8 cellular contexts compared by ENCODE assay signal in genomic region chr7:42931834-42932651, GRCh38. TPM values are rescaled to one million over a fixed set of nuclear protein-coding genes. Genes with fewer than 3 reads are reported as not detected.
DNase-seq lines count a peak whose midpoint lies in the region; ATAC-seq and TF ChIP-seq lines count a peak whose summit lies in the region.

TSS of gene MRPL32 (plus strand) at chr7:42932376. CDS start at chr7:42932387, 11 bp downstream.
TSS of gene PSMA2 (minus strand) at chr7:42932174. CDS start at chr7:42932158, 16 bp downstream.

- H3K9ac ChIP-seq in adipocyte (ENCODE audit: low read length) (peak within 1 kb of the TSS; percentile 97), parathyroid adenoma (peak within 1 kb of the TSS; percentile 38)

- peaks cover 49% of the 10 kb centered on the region for H3K79me2 ChIP-seq in parathyroid adenoma

- peak within 1 kb of the TSS; percentile 89 for H2AFZ ChIP-seq in parathyroid adenoma

- TF ChIP-seq CTCF in GM12875 (IDR thresholded peaks at IDR 0.05; ENCODE audit: borderline replicate concordance, insufficient read depth, low read depth, low read length) (no peak), cardiac muscle cell (IDR thresholded peaks at IDR 0.05; ENCODE audit: low read depth, low read length) (no peak), parathyroid adenoma (IDR thresholded peaks at IDR 0.05) (no peak), tibial nerve (IDR thresholded peaks at IDR 0.05) (no peak)

- H3K4me3 ChIP-seq in GM12875 (ENCODE audit: low read depth, low read length) (peak within 1 kb of the TSS; percentile 78), adipocyte (ENCODE audit: low read length) (peak within 1 kb of the TSS; percentile 98), cardiac muscle cell (peak within 1 kb of the TSS; percentile 70), parathyroid adenoma (ENCODE audit: low read depth, low read length) (peak within 1 kb of the TSS; percentile 90), tibial nerve (peak within 1 kb of the TSS; percentile 63 to 90 (median 78))

- H3K27ac ChIP-seq in cardiac muscle cell = peak within 1 kb of the TSS; percentile 86
- peak within 1 kb of the TSS; percentile 70 for H3K27ac ChIP-seq in parathyroid adenoma
- peak within 1 kb of the TSS; percentile 64 to 88 (median 82) for H3K27ac ChIP-seq in tibial nerve

- H3K4me2 ChIP-seq in parathyroid adenoma (ENCODE audit: low read length) = peak within 1 kb of the TSS; percentile 87

- H3K36me3 ChIP-seq in adipocyte (ENCODE audit: control insufficient read depth, insufficient read depth, low read length, severe bottlenecking) (peaks cover 26% of the 10 kb centered on the region), cardiac muscle cell (peaks cover 15% of the 10 kb centered on the region), parathyroid adenoma (ENCODE audit: control insufficient read depth, insufficient read depth, low read length) (no peaks in the 10 kb centered on the region), tibial nerve (peaks cover 0 to 24% (median 0%) of the 10 kb centered on the region in 3 donors)

- H3K4me1 ChIP-seq in adipocyte (ENCODE audit: control insufficient read depth, insufficient read depth, low read length) (peaks cover 44% of the 10 kb centered on the region), cardiac muscle cell (ENCODE audit: low read depth) (peaks cover 9% of the 10 kb centered on the region), parathyroid adenoma (peaks cover 7% of the 10 kb centered on the region), tibial nerve (peaks cover 3 to 64% (median 31%) of the 10 kb centered on the region in 4 donors)

- H3K9me3 ChIP-seq in adipocyte (ENCODE audit: control insufficient read depth, low read length) (no peaks in the 10 kb centered on the region), cardiac muscle cell (ENCODE audit: low read depth) (no peaks in the 10 kb centered on the region), parathyroid adenoma (ENCODE audit: control insufficient read depth, low read length) (no peaks in the 10 kb centered on the region), tibial nerve (no peaks in the 10 kb centered on the region)

- WGBS in tibial nerve, 2 donors = 0% methylated on average over 55 to 56 of the region's 56 CpGs

- DNase-seq in NCI-H1436 (lab: John Stamatoyannopoulos, UW) (peak; percentile 98), T follicular helper cell (ENCODE audit: low read depth) (peak; percentile 89), adipocyte (ENCODE audit: low read depth) (peak; percentile 99), cardiac muscle cell (ENCODE audit: low read depth in 1 of 2, low spot score in 1 of 2) (peak; percentile 98), tibial nerve (ENCODE audit: low spot score in 2 of 2) (peak; percentile 90 to 92)

- ATAC-seq in HG02798 (IDR thresholded peaks at IDR 0.05; ENCODE audit: poor library complexity, unreplicated experiment) = peak; percentile 100

- peak; percentile 82 to 90 for TF ChIP-seq EP300 in tibial nerve (IDR thresholded peaks at IDR 0.05)

- H3K27me3 ChIP-seq in adipocyte (replicated peaks; ENCODE audit: control insufficient read depth, insufficient read depth, low read length) (no peaks in the 10 kb centered on the region), cardiac muscle cell (no peaks in the 10 kb centered on the region), parathyroid adenoma (ENCODE audit: control insufficient read depth, insufficient read depth, low read length) (no peaks in the 10 kb centered on the region), tibial nerve (no peaks in the 10 kb centered on the region)

- peak in 1 of 2 donors; percentile 72 for TF ChIP-seq POLR2A in tibial nerve (IDR thresholded peaks at IDR 0.05)

RNA-seq across cellular contexts. Expression of gene MRPL32, which starts in this region (rescaled TPM):
- total RNA-seq in cardiac muscle cell = 71.9 and 77.0 TPM in 2 replicates
- polyA plus RNA-seq in cardiac muscle cell = 125 and 146 TPM in 2 replicates
- 10 to 100 TPM; 30.2 to 58.8 (median 34.5) TPM for total RNA-seq in tibial nerve

RNA-seq across cellular contexts. Expression of gene PSMA2, which starts in this region (rescaled TPM):
- total RNA-seq in cardiac muscle cell (54.0 and 67.7 TPM in 2 replicates), tibial nerve (10 to 100 TPM; 26.3 to 86.7 (median 48.7) TPM)
- polyA plus RNA-seq in cardiac muscle cell = 326 and 371 TPM in 2 replicates

Comparison
In these comparisons a context has a peak if more than half of its experiments do, and no peak if none do; other contexts are left out.
1. Peak in every context shown above with its lines: DNase-seq, ATAC-seq, H3K4me3 ChIP-seq and H3K27ac ChIP-seq.